In the genomic region with DNA sequence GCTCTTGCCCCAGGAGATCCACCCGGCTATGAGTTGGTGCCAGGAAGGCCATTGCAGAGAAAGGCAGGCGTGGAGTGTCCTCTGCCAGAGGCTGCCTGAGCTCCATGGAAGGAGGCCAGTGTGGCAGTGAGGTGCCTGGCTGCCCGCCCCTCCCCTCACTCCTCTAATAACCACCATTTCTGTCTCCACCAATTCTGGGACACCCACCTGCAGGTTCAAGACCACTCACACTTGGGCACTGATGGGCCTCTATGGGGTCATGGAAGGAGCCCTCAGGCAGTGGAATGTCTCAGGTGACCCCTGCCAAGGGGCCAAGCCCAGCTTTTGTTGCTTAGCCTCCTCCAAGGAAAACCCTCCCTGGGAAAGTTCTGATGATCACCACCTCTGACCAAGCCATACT, we compare ENCODE assay signal across 21 cellular contexts.
DNase-seq lines count a peak whose midpoint lies in the region; ATAC-seq, FAIRE-seq and TF ChIP-seq lines count a peak whose summit lies in the region.
"Had no signal": no experiment of that assay in that cellular context is flagged by ENCODE, and none has a peak within 500 bp of the region (broad histone marks: within the 10 kb centered on the region; RNA-seq: fewer than 3 reads in every experiment).

No MANE protein-coding gene starts in this region.

- TF ChIP-seq RAD21 in HepG2 (CRISPR knock-in tag; IDR thresholded peaks at IDR 0.05): no peak

- H3K4me3 ChIP-seq in H7 (ENCODE audit: insufficient read depth, low read depth, low read length): no peak overlapping the region
- H3K4me3 ChIP-seq in coronary artery: no peak overlapping the region
- no peak overlapping the region for H3K4me3 ChIP-seq in vagina
- H3K4me3 ChIP-seq in HepG2 (replicated peaks in 1 of 3; ENCODE audit: insufficient read depth in 1 of 3, low read depth in 2 of 3, low read length in 3 of 3): no peak overlapping the region
- H3K4me3 ChIP-seq: GM12878 had no signal

- H3K9me3 ChIP-seq in vagina (no peaks in the 10 kb centered on the region), HepG2 (ENCODE audit: low read length) (peaks cover 16% of the 10 kb centered on the region)
- H3K9me3 ChIP-seq: BE2C had no signal

- H3K27ac ChIP-seq in coronary artery (no peak overlapping the region), vagina (no peak overlapping the region), HepG2 (ENCODE audit: extremely low read length, insufficient read depth, low read length) (no peak overlapping the region)

- H3K9ac ChIP-seq in HepG2 (ENCODE audit: insufficient read depth, low read depth, low read length): no peak overlapping the region

- TF ChIP-seq CTCF in coronary artery (IDR thresholded peaks at IDR 0.05) (no peak), vagina (IDR thresholded peaks at IDR 0.05) (no peak), HepG2 (CRISPR knock-in tag; IDR thresholded peaks at IDR 0.05) (no peak)

- H3K4me2 ChIP-seq in HepG2 (ENCODE audit: low read depth, low read length): no peak overlapping the region

- no CpG with 5 or more reads among the region's 3 CpGs for WGBS in HepG2 (ENCODE audit: low lambda C conversion rate)

- TF ChIP-seq POLR2A in vagina (IDR thresholded peaks at IDR 0.05) (no peak), HepG2 (IDR thresholded peaks at IDR 0.05; ENCODE audit: insufficient read depth in 1 of 2, low read depth in 2 of 2, low read length in 2 of 2) (no peak)

- no peaks in the 10 kb centered on the region for H3K79me2 ChIP-seq in HepG2 (ENCODE audit: insufficient read depth, low read length)

- no peaks in the 10 kb centered on the region for H4K20me1 ChIP-seq in HepG2 (ENCODE audit: insufficient read depth, low read length)

- peak; percentile 6 for DNase-seq in H7
- peak; percentile 54 for DNase-seq in coronary artery (ENCODE audit: low spot score)
- peak; percentile 3 for DNase-seq in mucosa of gallbladder (ENCODE audit: low spot score)
- peak; percentile 52 to 56 for DNase-seq in vagina (ENCODE audit: extremely low spot score in 2 of 2)
- no peak for DNase-seq in HepG2 (ENCODE audit: low spot score)
- DNase-seq in pons (ENCODE audit: low spot score): no peak
- DNase-seq in activated T-cell treated with anti-CD3 and anti-CD28 coated beads, Interleukin-2, amount 50 U/mL, for 1 hour: no peak
- DNase-seq: ACHN; BE2C; C1 segment of cervical spinal cord; CD4-positive, CD25-positive, alpha-beta regulatory T cell; CD8-positive, alpha-beta memory T cell; COR-L47; DMS 273 treated with DMSO at 0.1 percent for 48 hours; DMS53; DND-41; EL; HFFc6 had no signal

- intact Hi-C loops in vagina (cut with DNase I) (no loop called here), HepG2 (cut with micrococcal nuclease; ENCODE audit: unreplicated experiment) (no loop called here)

- BruUV-seq in HepG2 (replicated peaks; lab: Mats Ljungman, UMichigan): no TSS peak

- H3K36me3 ChIP-seq in H7 (replicated peaks; ENCODE audit: control insufficient read depth, insufficient read depth, low read length) (no peaks in the 10 kb centered on the region), vagina (no peaks in the 10 kb centered on the region), HepG2 (replicated peaks in 1 of 2; ENCODE audit: control insufficient read depth in 1 of 2, insufficient read depth in 2 of 2, low read length in 2 of 2) (no peaks in the 10 kb centered on the region)
- H3K36me3 ChIP-seq: BE2C had no signal

- H2AFZ ChIP-seq in HepG2 (ENCODE audit: low read length): no peak overlapping the region

- in situ Hi-C loops in HepG2 (cut with HindIII; ENCODE audit: extremely low pct_ligation_motif_present, low pct_unique_long_range_greater_than_20kb): no loop called here

- TF ChIP-seq EP300 in HepG2 (IDR thresholded peaks at IDR 0.05; ENCODE audit: low read depth in 2 of 2, low read length in 2 of 2) (no peak), HepG2 (CRISPR knock-in tag; IDR thresholded peaks at IDR 0.05; ENCODE audit: borderline replicate concordance) (no peak)

- ATAC-seq in HepG2: no peak
- ATAC-seq: GM12878 had no signal

- POLR2A ChIA-PET in HepG2 (lab: Yijun Ruan, JAX): no interaction called here

- H3K27me3 ChIP-seq in H7 (ENCODE audit: control insufficient read depth, insufficient read depth, low read length) (peaks cover 6% of the 10 kb centered on the region; the same call in 1 of the 2 replicates), vagina (no peaks in the 10 kb centered on the region), HepG2 (ENCODE audit: control insufficient read depth in 1 of 2, insufficient read depth in 2 of 2, low read length in 2 of 2) (no peaks in the 10 kb centered on the region)
- H3K27me3 ChIP-seq: BE2C had no signal

- H3K4me1 ChIP-seq in vagina: no peaks in the 10 kb centered on the region
- no peaks in the 10 kb centered on the region for H3K4me1 ChIP-seq in HepG2 (ENCODE audit: insufficient read depth, low read length)
- H3K4me1 ChIP-seq: BE2C had no signal

- FAIRE-seq in HepG2 (lab: Jason Lieb, UNC): no peak
- FAIRE-seq: A204.1, GM12878, HTR-8/SVneo had no signal

- CTCF ChIA-PET in HepG2 (lab: Yijun Ruan, JAX; ENCODE audit: low intra/inter-chr PET ratio, low total read pairs): no interaction called here

TF ChIP-seq in HepG2, 621 proteins besides CTCF, POLR2A, EP300 and RAD21 (continues in another document):
- TF ChIP-seq ARNT2 (CRISPR knock-in tag; IDR thresholded peaks at IDR 0.05; ENCODE audit: low read depth) (no peak), CEBPG (CRISPR knock-in tag; IDR thresholded peaks at IDR 0.05) (no peak), ZNF883 (CRISPR knock-in tag; IDR thresholded peaks at IDR 0.05; ENCODE audit: not compliant biosample characterization) (no peak), KLF16 (CRISPR knock-in tag; IDR thresholded peaks at IDR 0.05) (no peak), ZSCAN25 (CRISPR knock-in tag; IDR thresholded peaks at IDR 0.05) (no peak)
- TF ChIP-seq, protein P1, sequence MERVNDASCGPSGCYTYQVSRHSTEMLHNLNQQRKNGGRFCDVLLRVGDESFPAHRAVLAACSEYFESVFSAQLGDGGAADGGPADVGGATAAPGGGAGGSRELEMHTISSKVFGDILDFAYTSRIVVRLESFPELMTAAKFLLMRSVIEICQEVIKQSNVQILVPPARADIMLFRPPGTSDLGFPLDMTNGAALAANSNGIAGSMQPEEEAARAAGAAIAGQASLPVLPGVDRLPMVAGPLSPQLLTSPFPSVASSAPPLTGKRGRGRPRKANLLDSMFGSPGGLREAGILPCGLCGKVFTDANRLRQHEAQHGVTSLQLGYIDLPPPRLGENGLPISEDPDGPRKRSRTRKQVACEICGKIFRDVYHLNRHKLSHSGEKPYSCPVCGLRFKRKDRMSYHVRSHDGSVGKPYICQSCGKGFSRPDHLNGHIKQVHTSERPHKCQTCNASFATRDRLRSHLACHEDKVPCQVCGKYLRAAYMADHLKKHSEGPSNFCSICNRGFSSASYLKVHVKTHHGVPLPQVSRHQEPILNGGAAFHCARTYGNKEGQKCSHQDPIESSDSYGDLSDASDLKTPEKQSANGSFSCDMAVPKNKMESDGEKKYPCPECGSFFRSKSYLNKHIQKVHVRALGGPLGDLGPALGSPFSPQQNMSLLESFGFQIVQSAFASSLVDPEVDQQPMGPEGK (CRISPR knock-in tag; IDR thresholded peaks at IDR 0.05): no peak
- TF ChIP-seq, protein P2, sequence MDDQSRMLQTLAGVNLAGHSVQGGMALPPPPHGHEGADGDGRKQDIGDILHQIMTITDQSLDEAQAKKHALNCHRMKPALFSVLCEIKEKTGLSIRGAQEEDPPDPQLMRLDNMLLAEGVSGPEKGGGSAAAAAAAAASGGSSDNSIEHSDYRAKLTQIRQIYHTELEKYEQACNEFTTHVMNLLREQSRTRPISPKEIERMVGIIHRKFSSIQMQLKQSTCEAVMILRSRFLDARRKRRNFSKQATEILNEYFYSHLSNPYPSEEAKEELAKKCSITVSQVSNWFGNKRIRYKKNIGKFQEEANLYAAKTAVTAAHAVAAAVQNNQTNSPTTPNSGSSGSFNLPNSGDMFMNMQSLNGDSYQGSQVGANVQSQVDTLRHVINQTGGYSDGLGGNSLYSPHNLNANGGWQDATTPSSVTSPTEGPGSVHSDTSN (CRISPR knock-in tag; IDR thresholded peaks at IDR 0.05; ENCODE audit: borderline replicate concordance): no peak

Comparison
In these comparisons a context has a peak if more than half of its experiments do, and no peak if none do; other contexts are left out.
1. DNase-seq: peak in H7 (single experiment), coronary artery (single experiment), mucosa of gallbladder (single experiment) and vagina (2 of 2); none in HepG2 (single experiment), pons (single experiment) and activated T-cell treated with anti-CD3 and anti-CD28 coated beads, Interleukin-2, amount 50 U/mL, for 1 hour (single experiment).